In genomic region chr3:2130726-2131125, GRCh38 we compare ENCODE assay signal across 27 cellular contexts.
"Had no signal": no experiment of that assay in that cellular context is flagged by ENCODE, and none has a peak within 500 bp of the region (broad histone marks: within the 10 kb centered on the region; RNA-seq: fewer than 3 reads in every experiment).

No MANE protein-coding gene starts in this region.

- H3K4me3 Mint-ChIP-seq: stimulated activated effector memory CD8-positive, alpha-beta T cell treated with anti-CD3 and anti-CD28 coated beads, Interleukin-12 subunit alpha, Interleukin-12 subunit beta, amount 100 ng/mL, for 72 hours; stimulated activated memory B cell treated with anti-CD40 and anti-IgM and Interleukin-4, amounts not matched to agents 10 μg/mL and 1 μg/mL and 100 μg/mL, for 72 hours; stimulated activated naive B cell treated with anti-CD40 and anti-IgM and Interleukin-4, amounts not matched to agents 10 μg/mL and 1 μg/mL and 100 μg/mL, for 72 hours; stimulated activated naive CD8-positive, alpha-beta T cell treated with anti-CD3 and anti-CD28 coated beads, Interleukin-15, amount 100 ng/mL, for 72 hours; stimulated activated naive CD8-positive, alpha-beta T cell treated with anti-CD3 and anti-CD28 coated beads, Interleukin-15, Interleukin-2, amounts not matched to agents 100 ng/mL and 50 ng/mL, for 24 hours; type B pancreatic cell had no signal

- H3K9me3 ChIP-seq: suprapubic skin, testis, thoracic aorta, thyroid gland, tibial artery, tibial nerve, transverse colon, upper lobe of left lung, upper lobe of right lung, uterus, vagina had no signal

- H3K27me3 ChIP-seq: stomach, suprapubic skin, testis, thyroid gland, tibial artery, tibial nerve, transverse colon, upper lobe of left lung, upper lobe of right lung, uterus, vagina had no signal

- DNase-seq: stimulated activated CD4-positive, alpha-beta T cell treated with anti-CD3 and anti-CD28 coated beads, Interleukin-2, amount 100 ng/mL, for 48 hours; stimulated activated CD4-positive, alpha-beta T cell treated with anti-CD3 and anti-CD28 coated beads, Interleukin-4, amount 100 ng/mL, for 1 hour; stimulated activated CD4-positive, alpha-beta T cell treated with anti-CD3 and anti-CD28 coated beads, Interleukin-4, amount 100 ng/mL, for 24 hours; stimulated activated CD4-positive, alpha-beta T cell treated with anti-CD3 and anti-CD28 coated beads, Interleukin-4, amount 100 ng/mL, for 4 hours; stimulated activated CD8-positive, alpha-beta memory T cell treated with anti-CD3 and anti-CD28 coated beads, Interleukin-4, amount 100 ng/mL, for 48 hours; stimulated activated naive B cell treated with anti-CD40 and anti-IgM and Interleukin-4, amounts not matched to agents 10 μg/mL and 1 μg/mL and 100 μg/mL, for 72 hours; stimulated activated naive CD4-positive, alpha-beta T cell; stimulated activated naive CD4-positive, alpha-beta T cell treated with Interleukin-2 at 50 U/mL for 16 hours; stimulated activated naive CD8-positive, alpha-beta T cell treated with anti-CD3 and anti-CD28 coated beads, Interleukin-15, amount 100 ng/mL, for 72 hours; stimulated activated naive CD8-positive, alpha-beta T cell treated with anti-CD3 and anti-CD28 coated beads, Interleukin-15, Interleukin-2, amounts not matched to agents 100 U/mL and 50 U/mL, for 24 hours; stomach; substantia nigra; testis; thyroid gland; tibial artery; transverse colon; upper lobe of left lung; upper lobe of right lung; uterus had no signal

- H3K27me3 Mint-ChIP-seq: stimulated activated memory B cell treated with anti-CD40 and anti-IgM and Interleukin-4, amounts not matched to agents 10 μg/mL and 1 μg/mL and 100 μg/mL, for 72 hours; stimulated activated naive B cell treated with anti-CD40 and anti-IgM and Interleukin-4, amounts not matched to agents 10 μg/mL and 1 μg/mL and 100 μg/mL, for 72 hours; stimulated activated naive CD8-positive, alpha-beta T cell treated with anti-CD3 and anti-CD28 coated beads, Interleukin-15, amount 100 ng/mL, for 72 hours; stimulated activated naive CD8-positive, alpha-beta T cell treated with anti-CD3 and anti-CD28 coated beads, Interleukin-15, Interleukin-2, amounts not matched to agents 100 ng/mL and 50 ng/mL, for 24 hours; type B pancreatic cell had no signal

- H3K4me1 ChIP-seq: stomach, suprapubic skin, testis, thyroid gland, tibial nerve, upper lobe of left lung, upper lobe of right lung, uterus, vagina had no signal

- H3K27ac Mint-ChIP-seq: stimulated activated effector memory CD8-positive, alpha-beta T cell treated with anti-CD3 and anti-CD28 coated beads, Interleukin-12 subunit alpha, Interleukin-12 subunit beta, amount 100 ng/mL, for 72 hours; stimulated activated memory B cell treated with anti-CD40 and anti-IgM and Interleukin-4, amounts not matched to agents 10 μg/mL and 1 μg/mL and 100 μg/mL, for 72 hours; stimulated activated naive B cell treated with anti-CD40 and anti-IgM and Interleukin-4, amounts not matched to agents 10 μg/mL and 1 μg/mL and 100 μg/mL, for 72 hours; stimulated activated naive CD8-positive, alpha-beta T cell treated with anti-CD3 and anti-CD28 coated beads, Interleukin-15, amount 100 ng/mL, for 72 hours; stimulated activated naive CD8-positive, alpha-beta T cell treated with anti-CD3 and anti-CD28 coated beads, Interleukin-15, Interleukin-2, amounts not matched to agents 100 ng/mL and 50 ng/mL, for 24 hours; type B pancreatic cell had no signal

- ATAC-seq: stimulated activated effector memory CD8-positive, alpha-beta T cell treated with anti-CD3 and anti-CD28 coated beads, Interleukin-12 subunit alpha, Interleukin-12 subunit beta, amount 100 ng/mL, for 72 hours; stimulated activated memory B cell treated with anti-CD40 and anti-IgM and Interleukin-4, amounts not matched to agents 10 μg/mL and 1 μg/mL and 100 μg/mL, for 72 hours; stimulated activated naive B cell treated with anti-CD40 and anti-IgM and Interleukin-4, amounts not matched to agents 10 μg/mL and 1 μg/mL and 100 μg/mL, for 72 hours; stimulated activated naive CD8-positive, alpha-beta T cell treated with anti-CD3 and anti-CD28 coated beads, Interleukin-15, amount 100 ng/mL, for 72 hours; stimulated activated naive CD8-positive, alpha-beta T cell treated with anti-CD3 and anti-CD28 coated beads, Interleukin-15, Interleukin-2, amounts not matched to agents 100 U/mL and 50 U/mL, for 24 hours; upper lobe of right lung had no signal

- H3K36me3 Mint-ChIP-seq: stimulated activated effector memory CD8-positive, alpha-beta T cell treated with anti-CD3 and anti-CD28 coated beads, Interleukin-12 subunit alpha, Interleukin-12 subunit beta, amount 100 ng/mL, for 72 hours; stimulated activated memory B cell treated with anti-CD40 and anti-IgM and Interleukin-4, amounts not matched to agents 10 μg/mL and 1 μg/mL and 100 μg/mL, for 72 hours; stimulated activated naive B cell treated with anti-CD40 and anti-IgM and Interleukin-4, amounts not matched to agents 10 μg/mL and 1 μg/mL and 100 μg/mL, for 72 hours had no signal

- H3K36me3 ChIP-seq: stomach, suprapubic skin, thyroid gland, tibial artery, tibial nerve, transverse colon, upper lobe of left lung, upper lobe of right lung, uterus, vagina had no signal

- H3K4me1 Mint-ChIP-seq: stimulated activated effector memory CD8-positive, alpha-beta T cell treated with anti-CD3 and anti-CD28 coated beads, Interleukin-12 subunit alpha, Interleukin-12 subunit beta, amount 100 ng/mL, for 72 hours; stimulated activated memory B cell treated with anti-CD40 and anti-IgM and Interleukin-4, amounts not matched to agents 10 μg/mL and 1 μg/mL and 100 μg/mL, for 72 hours; stimulated activated naive B cell treated with anti-CD40 and anti-IgM and Interleukin-4, amounts not matched to agents 10 μg/mL and 1 μg/mL and 100 μg/mL, for 72 hours; stimulated activated naive CD8-positive, alpha-beta T cell treated with anti-CD3 and anti-CD28 coated beads, Interleukin-15, amount 100 ng/mL, for 72 hours had no signal

- H3K9me3 Mint-ChIP-seq: stimulated activated memory B cell treated with anti-CD40 and anti-IgM and Interleukin-4, amounts not matched to agents 10 μg/mL and 1 μg/mL and 100 μg/mL, for 72 hours; stimulated activated naive CD8-positive, alpha-beta T cell treated with anti-CD3 and anti-CD28 coated beads, Interleukin-15, Interleukin-2, amounts not matched to agents 100 ng/mL and 50 ng/mL, for 24 hours; type B pancreatic cell had no signal

- H3K4me3 ChIP-seq: stomach, suprapubic skin, testis, thoracic aorta, thyroid gland, tibial artery, tibial nerve, transverse colon, upper lobe of left lung, upper lobe of right lung, uterus, vagina had no signal
